Comparison of ENCODE assay signal across 8 cellular contexts in the genomic region with DNA sequence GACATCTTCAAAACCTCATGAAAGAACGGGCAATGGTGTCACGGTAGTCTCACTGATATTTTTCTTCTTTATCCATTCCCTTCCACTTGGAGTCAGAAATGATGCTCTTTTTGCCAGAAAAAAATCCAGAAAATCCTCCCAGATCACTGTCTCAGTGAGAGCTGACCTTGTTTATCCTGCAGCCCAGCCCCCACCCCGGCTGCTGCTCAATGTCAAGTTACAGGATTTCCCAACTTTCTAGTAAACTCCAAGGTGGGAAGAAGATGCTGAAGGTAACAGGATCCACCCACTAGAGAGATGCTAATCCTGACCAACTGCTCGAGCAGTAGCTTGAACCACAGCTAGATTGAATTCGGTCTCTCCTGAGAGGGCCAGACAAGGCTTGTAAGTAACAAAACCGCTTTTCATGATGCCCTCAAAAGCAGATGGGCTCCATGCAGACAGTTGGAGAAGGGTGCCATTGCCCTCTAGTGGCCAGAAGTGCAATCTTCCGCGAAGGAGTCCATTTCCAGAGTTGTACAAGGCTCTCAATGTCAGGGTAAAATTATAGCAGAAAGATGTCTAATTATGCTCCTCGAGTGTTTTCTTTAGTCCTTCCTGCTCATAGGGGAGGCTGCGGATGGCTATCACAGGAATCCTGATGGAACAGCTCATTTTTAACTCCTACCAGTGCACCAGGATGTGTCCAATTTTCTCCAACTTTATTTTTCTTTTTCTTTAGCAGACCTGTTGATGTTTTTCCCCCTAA. TPM values are rescaled to one million over a fixed set of nuclear protein-coding genes. Genes with fewer than 3 reads are reported as not detected.
DNase-seq lines count a peak whose midpoint lies in the region; ATAC-seq, FAIRE-seq and TF ChIP-seq lines count a peak whose summit lies in the region.

No MANE protein-coding gene starts in this region.

- FAIRE-seq in HTR-8/SVneo (lab: Jason Lieb, UNC) = peak; percentile 74

- H3K79me2 ChIP-seq in OCI-LY3 (ENCODE audit: low read length) = no peaks in the 10 kb centered on the region

- H3K9me3 ChIP-seq in OCI-LY3 (ENCODE audit: insufficient read depth, low read length) (no peaks in the 10 kb centered on the region), breast epithelium (no peaks in the 10 kb centered on the region)

- H3K27me3 ChIP-seq in OCI-LY3 (ENCODE audit: low read depth, low read length) (no peaks in the 10 kb centered on the region), breast epithelium (peaks cover 0 to 23% of the 10 kb centered on the region in 2 donors)

- H3K36me3 ChIP-seq in OCI-LY3 (replicated peaks; ENCODE audit: low read depth, low read length) (no peaks in the 10 kb centered on the region), breast epithelium (no peaks in the 10 kb centered on the region)

- peak overlapping the region; percentile 10 for H3K4me2 ChIP-seq in OCI-LY3 (ENCODE audit: low read length)

- H3K27ac ChIP-seq in OCI-LY3 (ENCODE audit: low read length) = no peak overlapping the region
- no peak overlapping the region for H3K27ac ChIP-seq in breast epithelium

- H3K9ac ChIP-seq in OCI-LY3 (ENCODE audit: low read length) = no peak overlapping the region

- H4K20me1 ChIP-seq in OCI-LY3 (ENCODE audit: insufficient read depth, low read length) = no peaks in the 10 kb centered on the region

- no peaks in the 10 kb centered on the region for H3K4me1 ChIP-seq in OCI-LY3 (ENCODE audit: low read length)
- peaks cover 0 to 3% of the 10 kb centered on the region in 2 donors for H3K4me1 ChIP-seq in breast epithelium

- peak; percentile 82 for ATAC-seq in GM21360 (IDR thresholded peaks at IDR 0.05; ENCODE audit: unreplicated experiment)

- no peak for TF ChIP-seq POLR2A in breast epithelium (IDR thresholded peaks at IDR 0.05)

- intact Hi-C loops in breast epithelium (cut with DNase I; ENCODE audit: low total_unique reads) = no loop called here

- H3K4me3 ChIP-seq in OCI-LY3 (ENCODE audit: low read length) (no peak overlapping the region), breast epithelium (no peak overlapping the region)

- H2AFZ ChIP-seq in OCI-LY3 (ENCODE audit: low read depth, low read length) = peak overlapping the region; percentile 37; the same call in 1 of the 2 replicates

- DNase-seq in ELF-1 (ENCODE audit: low read depth, low spot score) = peak; percentile 77
- peak; percentile 17 for DNase-seq in HTR-8/SVneo (ENCODE audit: insufficient read length, low spot score)
- DNase-seq in breast epithelium (ENCODE audit: low spot score in 2 of 2) = peak in 1 of 2 donors; percentile 60
- peak; percentile 89 for DNase-seq in iris pigment epithelial cell (ENCODE audit: low read depth)
- DNase-seq in stimulated activated CD4-positive, alpha-beta T cell treated with anti-CD3 and anti-CD28 coated beads, Interleukin-15, amount 100 ng/mL, for 24 hours = peak; percentile 45
- no peak for DNase-seq in T-helper 9 cell

- TF ChIP-seq CTCF in OCI-LY3 (IDR thresholded peaks at IDR 0.05; ENCODE audit: low read depth, low read length) = peak; percentile 87
- TF ChIP-seq CTCF in breast epithelium (IDR thresholded peaks at IDR 0.05) = peak; percentile 69 to 89 (median 73)

RNA-seq across cellular contexts. Expression of gene CDH11, which starts 4.0 kb away (rescaled TPM):
- 10 to 100 TPM; 41.8 to 70.0 (median 52.8) TPM for total RNA-seq in breast epithelium
